Comparison of ENCODE assay signal across 19 cellular contexts in genomic region chr11:122920579-122920978, GRCh38. TPM values are rescaled to one million over a fixed set of nuclear protein-coding genes. Genes with fewer than 3 reads are reported as not detected.
A peak's percentile ranks its signal among the peaks of the same experiment; 100 is the strongest.
DNase-seq lines count a peak whose midpoint lies in the region; ATAC-seq and TF ChIP-seq lines count a peak whose summit lies in the region.
"Had no signal": no experiment of that assay in that cellular context is flagged by ENCODE, and none has a peak within 500 bp of the region (broad histone marks: within the 10 kb centered on the region; RNA-seq: fewer than 3 reads in every experiment).

No MANE protein-coding gene starts in this region.

- H3K27me3 Mint-ChIP-seq in H9 (ENCODE audit: low read depth) = peaks cover 10% of the 10 kb centered on the region; the same call in 1 of the 2 replicates
- H3K27me3 Mint-ChIP-seq in activated naive CD4-positive, alpha-beta T cell treated with anti-CD3 and anti-CD28 coated beads for 36 hours (ENCODE audit: low read depth) = no peaks in the 10 kb centered on the region
- H3K27me3 Mint-ChIP-seq: CD4-positive, alpha-beta memory T cell; effector memory CD8-positive, alpha-beta T cell had no signal

- no peak overlapping the region for H4K91ac ChIP-seq in H9 (ENCODE audit: insufficient read length, low read depth, low read length)

- no peak overlapping the region for H3K23ac ChIP-seq in H9 (ENCODE audit: insufficient read length, low read depth, low read length)

- H2BK5ac ChIP-seq in H9 (ENCODE audit: insufficient read length, low read length) = no peak overlapping the region

- H3K27ac Mint-ChIP-seq in H9 = no peak overlapping the region
- no peak overlapping the region for H3K27ac Mint-ChIP-seq in activated naive CD4-positive, alpha-beta T cell treated with anti-CD3 and anti-CD28 coated beads for 36 hours
- H3K27ac Mint-ChIP-seq: CD4-positive, alpha-beta memory T cell; effector memory CD8-positive, alpha-beta T cell; natural killer cell; progenitor cell of endocrine pancreas had no signal

- no peaks in the 10 kb centered on the region for H3K9me3 Mint-ChIP-seq in H9
- no peaks in the 10 kb centered on the region for H3K9me3 Mint-ChIP-seq in activated naive CD4-positive, alpha-beta T cell treated with anti-CD3 and anti-CD28 coated beads for 36 hours
- H3K9me3 Mint-ChIP-seq: CD4-positive, alpha-beta memory T cell; effector memory CD8-positive, alpha-beta T cell; natural killer cell had no signal

- H3K36me3 ChIP-seq in lung (ENCODE audit: control insufficient read depth in 2 of 2, insufficient read depth in 2 of 2, low read length in 2 of 2) (no peaks in the 10 kb centered on the region), gastroesophageal sphincter (peaks cover 0 to 9% of the 10 kb centered on the region in 2 donors)
- H3K36me3 ChIP-seq: ascending aorta, uterus had no signal

- no peaks in the 10 kb centered on the region for H3K27me3 ChIP-seq in H9 (ENCODE audit: insufficient read depth, low read length)
- H3K27me3 ChIP-seq in lung (ENCODE audit: control insufficient read depth, insufficient read depth) = no peaks in the 10 kb centered on the region
- no peaks in the 10 kb centered on the region for H3K27me3 ChIP-seq in gastroesophageal sphincter
- H3K27me3 ChIP-seq: ascending aorta, uterus had no signal

- no peak overlapping the region for H3K14ac ChIP-seq in H9 (ENCODE audit: insufficient read depth, low read length)

- no peak overlapping the region for H2BK20ac ChIP-seq in H9 (ENCODE audit: low read depth, low read length, poor library complexity, severe bottlenecking)

- no peak overlapping the region for H2AFZ ChIP-seq in H9 (ENCODE audit: low read length)

- H2AK5ac ChIP-seq in H9 (ENCODE audit: insufficient read length, low read length) = no peak overlapping the region

- no peaks in the 10 kb centered on the region for H3K79me1 ChIP-seq in H9 (ENCODE audit: insufficient read depth, low read depth, low read length, poor library complexity, severe bottlenecking)

- ATAC-seq in lung (ENCODE audit: insufficient read depth, low FRiP score) (peak; percentile 66), gastroesophageal sphincter (no peak), GM21447 (IDR thresholded peaks at IDR 0.05; ENCODE audit: unreplicated experiment) (no peak), GM21529 (IDR thresholded peaks at IDR 0.05; ENCODE audit: unreplicated experiment) (no peak)
- ATAC-seq: effector memory CD8-positive, alpha-beta T cell; natural killer cell had no signal

- H4K20me1 ChIP-seq in H9 (ENCODE audit: control insufficient read depth, insufficient read depth, insufficient read length) = no peaks in the 10 kb centered on the region

- DNase-seq in H9 (peak; percentile 36), NCI-H2029 treated with DMSO at 0.1 percent for 48 hours (lab: John Stamatoyannopoulos, UW) (peak; percentile 61), NCI-H774 (lab: John Stamatoyannopoulos, UW) (peak; percentile 67), lung (ENCODE audit: low spot score) (peak; percentile 49)
- no peak for DNase-seq in activated naive CD4-positive, alpha-beta T cell treated with anti-CD3 and anti-CD28 coated beads for 36 hours
- DNase-seq: activated CD4-positive, alpha-beta T cell treated with anti-CD3 and anti-CD28 coated beads for 4 hours; activated gamma-delta T cell treated with Interleukin-2 at 50 U/mL for 16 hours; CD4-positive, alpha-beta memory T cell; effector memory CD8-positive, alpha-beta T cell; head of caudate nucleus; natural killer cell; stimulated activated CD4-positive, alpha-beta T cell treated with anti-CD3 and anti-CD28 coated beads, Interleukin-2, amount 100 ng/mL, for 48 hours; uterus had no signal

- H3K9ac ChIP-seq in H9 (ENCODE audit: extremely low read depth, insufficient read length, low read length) = no peak overlapping the region

- H3K18ac ChIP-seq in H9 (ENCODE audit: insufficient read length, low read depth, low read length) = no peak overlapping the region

- H3K27ac ChIP-seq in H9 (ENCODE audit: insufficient read length, low read depth, low read length) (no peak overlapping the region), lung (ENCODE audit: low read depth in 1 of 2, low read length in 1 of 2) (no peak overlapping the region), gastroesophageal sphincter (no peak overlapping the region)
- H3K27ac ChIP-seq: ascending aorta, skin epidermis, uterus had no signal

- no peak overlapping the region for H3K56ac ChIP-seq in H9 (ENCODE audit: insufficient read length, low read depth, low read length)

- H3K23me2 ChIP-seq in H9 (ENCODE audit: insufficient read length, low read depth, low read length, poor library complexity, severe bottlenecking) = no peaks in the 10 kb centered on the region

- no peaks in the 10 kb centered on the region for H3K36me3 Mint-ChIP-seq in H9 (ENCODE audit: insufficient read depth in 1 of 3, low read depth in 3 of 3)
- no peaks in the 10 kb centered on the region for H3K36me3 Mint-ChIP-seq in activated naive CD4-positive, alpha-beta T cell treated with anti-CD3 and anti-CD28 coated beads for 36 hours (ENCODE audit: low read depth)
- H3K36me3 Mint-ChIP-seq: natural killer cell had no signal

- H3K4me1 ChIP-seq in H9 (ENCODE audit: insufficient read depth, low read length) (no peaks in the 10 kb centered on the region), lung (ENCODE audit: control insufficient read depth in 2 of 2, insufficient read depth in 2 of 2, low read length in 2 of 2) (no peaks in the 10 kb centered on the region), gastroesophageal sphincter (no peaks in the 10 kb centered on the region)
- H3K4me1 ChIP-seq: ascending aorta, uterus had no signal

- no peak overlapping the region for H3K4me2 ChIP-seq in H9 (ENCODE audit: insufficient read depth, insufficient read length, low read length)

- H2BK120ac ChIP-seq in H9 (ENCODE audit: low read depth, low read length, poor library complexity, severe bottlenecking) = no peak overlapping the region

- H3K9me3 ChIP-seq in H9 (ENCODE audit: control insufficient read depth, low read depth, low read length) (no peaks in the 10 kb centered on the region), lung (ENCODE audit: control insufficient read depth in 2 of 2, insufficient read depth in 1 of 2, low read length in 1 of 2) (no peaks in the 10 kb centered on the region), gastroesophageal sphincter (no peaks in the 10 kb centered on the region)
- H3K9me3 ChIP-seq: ascending aorta, uterus had no signal

- intact Hi-C loops in activated naive CD4-positive, alpha-beta T cell treated with anti-CD3 and anti-CD28 coated beads for 36 hours (cut with micrococcal nuclease) = no loop called here

- no peak for TF ChIP-seq EP300 in gastroesophageal sphincter (IDR thresholded peaks at IDR 0.05)

- no CpG with 5 or more reads among the region's 5 CpGs for WGBS in H9 (ENCODE audit: extremely low coverage, insufficient read length, low lambda C conversion rate)
- 65 to 86% methylated on average over 5 of the region's 5 CpGs for WGBS in lung, 2 donors
- 95% methylated on average over 3 to 5 of the region's 5 CpGs for WGBS in gastroesophageal sphincter (ENCODE audit: low coverage in 1 of 2), 2 donors

- no peaks in the 10 kb centered on the region for H3K79me2 ChIP-seq in H9 (ENCODE audit: insufficient read depth, low read length)

- H3K4me3 ChIP-seq in lung (no peak overlapping the region), gastroesophageal sphincter (no peak overlapping the region)
- H3K4me3 ChIP-seq: ascending aorta, skin epidermis, uterus had no signal

- TF ChIP-seq POLR2A in gastroesophageal sphincter (IDR thresholded peaks at IDR 0.05) = no peak

- H4K8ac ChIP-seq in H9 (replicated peaks; ENCODE audit: insufficient read length, low read depth, low read length) = no peak overlapping the region

- no peak overlapping the region for H2BK15ac ChIP-seq in H9 (ENCODE audit: low read depth, low read length)

- H4K5ac ChIP-seq in H9 (ENCODE audit: insufficient read length, low read depth, low read length) = no peak overlapping the region

- peaks cover 13% of the 10 kb centered on the region in 2 experiments for H3K4me1 Mint-ChIP-seq in H9
- no peaks in the 10 kb centered on the region for H3K4me1 Mint-ChIP-seq in activated naive CD4-positive, alpha-beta T cell treated with anti-CD3 and anti-CD28 coated beads for 36 hours (ENCODE audit: low read depth)
- H3K4me1 Mint-ChIP-seq: CD4-positive, alpha-beta memory T cell; natural killer cell had no signal

- TF ChIP-seq CTCF in H9 (conservative IDR thresholded peaks at IDR 0.05) (no peak), lung (IDR thresholded peaks at IDR 0.05; ENCODE audit: control extremely low read depth, extremely low read depth) (no peak), gastroesophageal sphincter (IDR thresholded peaks at IDR 0.05) (no peak)

- no peak overlapping the region for H2BK12ac ChIP-seq in H9 (ENCODE audit: insufficient read length, low read depth, low read length)

- CTCF ChIA-PET in activated naive CD4-positive, alpha-beta T cell treated with anti-CD3 and anti-CD28 coated beads for 36 hours (lab: Charles Lee) = interaction anchor here (0.7 to 3.1 kb wide), 2 partner anchors 97 to 101 kb away, joined by 4 to 22 read pairs; no protein-coding TSS in a partner anchor

- H3K4ac ChIP-seq in H9 (ENCODE audit: low read depth, low read length) = no peak overlapping the region

- H3T11ph ChIP-seq in H9 (ENCODE audit: low read length) = no peak overlapping the region

- H3K4me3 Mint-ChIP-seq in H9 = no peak overlapping the region
- no peak overlapping the region for H3K4me3 Mint-ChIP-seq in activated naive CD4-positive, alpha-beta T cell treated with anti-CD3 and anti-CD28 coated beads for 36 hours
- H3K4me3 Mint-ChIP-seq: CD4-positive, alpha-beta memory T cell; effector memory CD8-positive, alpha-beta T cell; natural killer cell had no signal

RNA-seq across cellular contexts. Expression of gene JHY, which starts 38.0 kb away (rescaled TPM):
- total RNA-seq in H9 (2021) (0.50 and 0.79 TPM in 2 replicates), lung (10 to 100 TPM; 10.8 to 11.0 TPM), gastroesophageal sphincter (10 to 100 TPM in 2 of 4 donors, 1 to 10 TPM in 2; 6.9 to 15.6 (median 10.2) TPM)
- 1 to 10 TPM; 2.4 to 3.7 TPM for polyA plus RNA-seq in lung
- total RNA-seq in activated naive CD4-positive, alpha-beta T cell treated with anti-CD3 and anti-CD28 coated beads for 36 hours = under 1 TPM; 0.89 to 0.98 TPM
